ENCODE assay signal across 12 cellular contexts in the genomic region with DNA sequence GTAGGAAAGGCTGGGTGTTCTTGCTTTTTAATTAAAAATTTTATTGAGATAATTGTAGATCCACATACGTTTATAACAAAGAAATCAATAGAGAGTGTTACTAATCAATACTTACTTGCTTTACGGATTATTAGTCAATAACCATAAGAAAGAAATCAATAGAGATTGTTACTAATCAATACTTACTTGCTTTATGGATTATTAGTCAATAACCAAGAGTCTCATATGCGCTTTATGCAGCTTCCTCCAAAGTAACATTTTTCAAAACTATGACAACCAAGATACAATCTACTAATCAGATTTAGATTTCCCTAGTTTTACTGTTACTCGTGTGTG. TPM values are rescaled to one million over a fixed set of nuclear protein-coding genes. Genes with fewer than 3 reads are reported as not detected.
"Had no signal": no experiment of that assay in that cellular context is flagged by ENCODE, and none has a peak within 500 bp of the region (broad histone marks: within the 10 kb centered on the region; RNA-seq: fewer than 3 reads in every experiment).

No MANE protein-coding gene starts in this region.

- H3K27ac ChIP-seq: adrenal gland, VCaP had no signal

- H3K36me3 ChIP-seq: adrenal gland had no signal

- H3K36me3 Mint-ChIP-seq: activated CD4-positive, alpha-beta memory T cell treated with anti-CD3 and anti-CD28 coated beads for 36 hours; activated naive CD8-positive, alpha-beta T cell had no signal

- H3K4me1 ChIP-seq: adrenal gland had no signal

- H3K27me3 Mint-ChIP-seq: activated naive CD8-positive, alpha-beta T cell had no signal

- H3K9me3 ChIP-seq: adrenal gland had no signal

- H3K4me3 Mint-ChIP-seq: activated CD4-positive, alpha-beta memory T cell treated with anti-CD3 and anti-CD28 coated beads for 36 hours; activated CD4-positive, alpha-beta T cell treated with anti-CD3 and anti-CD28 coated beads, Interleukin-2, amount 10 ng/mL, durations not matched to agents 7 days and 5 days; activated naive CD4-positive, alpha-beta T cell treated with anti-CD3 and anti-CD28 coated beads for 36 hours; activated naive CD8-positive, alpha-beta T cell; activated T-cell treated with anti-CD3 and anti-CD28 coated beads, Interleukin-2, amount 50 U/mL, for 4 hours had no signal

- H3K27ac Mint-ChIP-seq: activated CD4-positive, alpha-beta memory T cell treated with anti-CD3 and anti-CD28 coated beads for 36 hours; activated naive CD8-positive, alpha-beta T cell had no signal

- H3K27me3 ChIP-seq: adrenal gland had no signal

- H3K4me3 ChIP-seq: adrenal gland had no signal

- DNase-seq: aorta; NCI-H1436 treated with DMSO at 0.1 percent for 48 hours; NK-92 treated with Interleukin-12 subunit alpha and Interleukin-12 subunit beta, amount 100 ng/mL, for 24 hours had no signal

- H3K9me3 Mint-ChIP-seq: activated CD4-positive, alpha-beta memory T cell treated with anti-CD3 and anti-CD28 coated beads for 36 hours; activated naive CD4-positive, alpha-beta T cell treated with anti-CD3 and anti-CD28 coated beads for 36 hours; activated T-cell treated with anti-CD3 and anti-CD28 coated beads, Interleukin-2, amount 50 U/mL, for 4 hours had no signal

RNA-seq across cellular contexts. Expression of a gene that starts 31.0 kb away (rescaled TPM):
- total RNA-seq: bronchial epithelial cell, SK-MEL-5 had no signal
